In the genomic region with DNA sequence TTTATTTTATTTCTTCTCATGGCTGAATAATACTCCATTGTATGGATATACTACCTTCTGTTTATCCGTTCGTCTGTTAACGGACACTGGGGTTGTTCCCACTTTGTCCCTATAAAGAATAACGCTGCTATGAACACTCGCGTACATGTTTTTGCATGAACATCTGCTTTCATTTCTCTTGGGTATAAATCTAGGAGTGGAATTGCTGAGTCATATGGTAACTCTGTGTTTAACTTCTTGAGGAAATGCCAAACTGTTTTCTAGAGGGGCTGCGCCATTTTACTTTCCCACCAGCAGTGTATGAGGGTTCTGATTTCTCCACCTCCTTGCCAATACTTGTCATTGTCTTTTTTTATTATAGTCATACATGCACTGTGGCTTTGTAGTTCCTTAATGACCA, we compare ENCODE assay signal across 1 cellular context.
TF ChIP-seq lines count a peak whose summit lies in the region.

No MANE protein-coding gene starts in this region.

TF ChIP-seq in HepG2, 621 proteins besides CTCF, POLR2A, EP300 and RAD21:
- TF ChIP-seq, protein P1, sequence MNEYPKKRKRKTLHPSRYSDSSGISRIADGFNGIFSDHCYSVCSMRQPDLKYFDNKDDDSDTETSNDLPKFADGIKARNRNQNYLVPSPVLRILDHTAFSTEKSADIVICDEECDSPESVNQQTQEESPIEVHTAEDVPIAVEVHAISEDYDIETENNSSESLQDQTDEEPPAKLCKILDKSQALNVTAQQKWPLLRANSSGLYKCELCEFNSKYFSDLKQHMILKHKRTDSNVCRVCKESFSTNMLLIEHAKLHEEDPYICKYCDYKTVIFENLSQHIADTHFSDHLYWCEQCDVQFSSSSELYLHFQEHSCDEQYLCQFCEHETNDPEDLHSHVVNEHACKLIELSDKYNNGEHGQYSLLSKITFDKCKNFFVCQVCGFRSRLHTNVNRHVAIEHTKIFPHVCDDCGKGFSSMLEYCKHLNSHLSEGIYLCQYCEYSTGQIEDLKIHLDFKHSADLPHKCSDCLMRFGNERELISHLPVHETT (CRISPR knock-in tag; conservative IDR thresholded peaks at IDR 0.05) = no peak
- no peak for TF ChIP-seq USF2 (IDR thresholded peaks at IDR 0.05; ENCODE audit: low read depth, low read length)
- no peak for TF ChIP-seq USF2 (CRISPR knock-in tag; IDR thresholded peaks at IDR 0.05; ENCODE audit: borderline replicate concordance)
- TF ChIP-seq SMAD3 (CRISPR knock-in tag; IDR thresholded peaks at IDR 0.05) = no peak
- TF ChIP-seq ZNF30 (CRISPR knock-in tag; IDR thresholded peaks at IDR 0.05) = no peak
- TF ChIP-seq NFE2L2 (IDR thresholded peaks at IDR 0.05; ENCODE audit: low read length) = peak; percentile 75
- TF ChIP-seq MAFK (conservative IDR thresholded peaks at IDR 0.05 in 1 of 2, IDR thresholded peaks at IDR 0.05 in 1 of 2; ENCODE audit: low read length in 2 of 2) = peak; percentile 51 to 56; a peak in 3 of 4 replicates
- no peak for TF ChIP-seq HOMEZ (CRISPR knock-in tag; IDR thresholded peaks at IDR 0.05; ENCODE audit: low read depth)
- TF ChIP-seq MAFF (IDR thresholded peaks at IDR 0.05; ENCODE audit: low read depth, low read length) = 0 out of 2 replicates have a peak, but pooled peaks have one; percentile 29
- TF ChIP-seq ZNF7 (CRISPR knock-in tag; IDR thresholded peaks at IDR 0.05) = peak; percentile 88
- no peak for TF ChIP-seq GTF3A (CRISPR knock-in tag; conservative IDR thresholded peaks at IDR 0.05)
